ENCODE assay signal across 1 cellular context in genomic region chr19:2717638-2718541, GRCh38.
TF ChIP-seq lines count a peak whose summit lies in the region.

No MANE protein-coding gene starts in this region.

TF ChIP-seq in IMR-90, 13 proteins besides CTCF, POLR2A, EP300 and RAD21:
- TF ChIP-seq FOS (IDR thresholded peaks at IDR 0.05; ENCODE audit: low read depth, low read length): no peak
- no peak for TF ChIP-seq RFX5 (IDR thresholded peaks at IDR 0.05; ENCODE audit: low read depth, low read length)
- TF ChIP-seq MXI1 (IDR thresholded peaks at IDR 0.05; ENCODE audit: borderline replicate concordance, low read depth, low read length): no peak
- no peak for TF ChIP-seq NFE2L2 (IDR thresholded peaks at IDR 0.05; ENCODE audit: low read depth, low read length)
- no peak for TF ChIP-seq RCOR1 (IDR thresholded peaks at IDR 0.05; ENCODE audit: insufficient replicate concordance, low read length)
- no peak for TF ChIP-seq CEBPB (IDR thresholded peaks at IDR 0.05; ENCODE audit: low read depth, low read length)
- no peak for TF ChIP-seq SMC3 (IDR thresholded peaks at IDR 0.05; ENCODE audit: low read depth, low read length)
- no peak for TF ChIP-seq MAZ (IDR thresholded peaks at IDR 0.05; ENCODE audit: borderline replicate concordance, low read depth, low read length)
- TF ChIP-seq MAFK (IDR thresholded peaks at IDR 0.05; ENCODE audit: low read depth, low read length): no peak
- TF ChIP-seq CHD1 (IDR thresholded peaks at IDR 0.05; ENCODE audit: low read depth, low read length): no peak
- no peak for TF ChIP-seq BHLHE40 (IDR thresholded peaks at IDR 0.05; ENCODE audit: low read depth, low read length)
- no peak for TF ChIP-seq USF2 (IDR thresholded peaks at IDR 0.05; ENCODE audit: low read depth, low read length)
- no peak for TF ChIP-seq ELK1 (IDR thresholded peaks at IDR 0.05; ENCODE audit: borderline replicate concordance, low read depth, low read length)
